Comparison of ENCODE assay signal across 17 cellular contexts in the genomic region with DNA sequence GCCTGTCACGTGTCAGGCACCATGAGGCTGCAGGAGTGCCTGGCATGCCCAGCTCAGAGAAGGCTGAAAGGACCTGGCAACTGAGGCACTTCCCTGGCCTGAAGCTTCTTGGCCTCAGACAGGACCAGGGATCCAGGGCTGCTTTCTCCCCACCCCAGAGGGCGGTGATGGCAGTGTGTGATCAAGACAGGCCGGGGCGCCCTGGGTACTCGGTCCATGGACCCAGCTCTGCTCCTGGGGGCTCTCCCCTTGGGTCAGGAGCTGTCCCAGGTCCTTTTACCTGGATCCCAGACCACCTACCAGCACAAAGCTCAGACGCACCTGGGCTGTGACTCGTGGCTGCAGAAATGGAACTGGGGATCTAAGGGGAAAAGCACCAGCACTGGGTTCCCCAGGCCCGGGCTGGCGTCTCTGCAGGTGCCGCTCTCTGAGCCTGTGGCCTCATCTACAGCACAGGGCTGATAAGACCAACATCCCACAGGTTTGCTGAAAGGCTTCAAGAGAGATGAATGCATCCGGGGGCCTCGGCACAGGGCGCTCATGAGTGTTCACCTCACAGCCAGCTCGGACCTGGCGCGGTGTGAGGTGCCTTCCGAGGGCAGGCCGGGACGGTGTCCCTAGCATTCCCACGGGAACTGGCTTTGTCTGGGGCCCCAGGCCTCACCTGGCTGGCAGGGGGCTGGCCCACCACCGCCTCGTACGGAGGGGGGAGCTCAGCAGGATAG.
"Had no signal": no experiment of that assay in that cellular context is flagged by ENCODE, and none has a peak within 500 bp of the region (broad histone marks: within the 10 kb centered on the region; RNA-seq: fewer than 3 reads in every experiment).

No MANE protein-coding gene starts in this region.

- DNase-seq: activated CD4-positive, alpha-beta T cell treated with anti-CD3 and anti-CD28 coated beads for 36 hours; activated CD4-positive, alpha-beta T cell treated with anti-CD3 and anti-CD28 coated beads, Interleukin-2, amount 50 U/mL, for 48 hours; activated CD8-positive, alpha-beta memory T cell treated with anti-CD3 and anti-CD28 coated beads, Interleukin-2, amount 50 U/mL, for 48 hours; activated naive CD4-positive, alpha-beta T cell treated with Interleukin-2 at 50 U/mL for 16 hours; activated T-cell treated with anti-CD3 and anti-CD28 coated beads, Interleukin-2, amount 50 U/mL, for 4 hours; amygdala; effector CD4-positive, alpha-beta T cell; foreskin keratinocyte; stimulated activated CD4-positive, alpha-beta T cell treated with anti-CD3 and anti-CD28 coated beads, Interleukin-2, amount 100 ng/mL, for 48 hours; stimulated activated CD8-positive, alpha-beta memory T cell treated with anti-CD3 and anti-CD28 coated beads, Interleukin-4, amount 100 ng/mL, for 48 hours; stimulated activated naive CD4-positive, alpha-beta T cell treated with Interleukin-2 at 50 U/mL for 16 hours; T-helper 1 cell had no signal

- H3K4me3 Mint-ChIP-seq: activated CD4-positive, alpha-beta T cell treated with anti-CD3 and anti-CD28 coated beads for 36 hours; activated T-cell treated with anti-CD3 and anti-CD28 coated beads, Interleukin-2, amount 50 U/mL, for 4 hours; dendritic cell treated with granulocyte-macrophage colony-stimulating factor and Interleukin-4, amounts not matched to agents 40 ng/mL and 50 ng/mL, for 4 days; naive thymus-derived CD4-positive, alpha-beta T cell had no signal

- H3K27ac Mint-ChIP-seq: activated CD4-positive, alpha-beta T cell treated with anti-CD3 and anti-CD28 coated beads for 36 hours; activated T-helper 2 cell treated with anti-CD3 and anti-CD28 coated beads, Interferon-gamma antibody, Interleukin-2, Interleukin-4, amounts not matched to agents 10 μg/mL and 5 μg/mL and 100 μg/mL, durations not matched to agents 14 hours and 24 hours and 36 hours; dendritic cell treated with granulocyte-macrophage colony-stimulating factor and Interleukin-4, amounts not matched to agents 40 ng/mL and 50 ng/mL, for 4 days; naive thymus-derived CD4-positive, alpha-beta T cell had no signal

- H3K9me3 Mint-ChIP-seq: activated T-cell treated with anti-CD3 and anti-CD28 coated beads, Interleukin-2, amount 50 U/mL, for 4 hours; activated T-helper 2 cell treated with anti-CD3 and anti-CD28 coated beads, Interferon-gamma antibody, Interleukin-2, Interleukin-4, amounts not matched to agents 10 μg/mL and 5 μg/mL and 100 μg/mL, durations not matched to agents 14 hours and 24 hours and 36 hours; dendritic cell treated with granulocyte-macrophage colony-stimulating factor and Interleukin-4, amounts not matched to agents 40 ng/mL and 50 ng/mL, for 4 days; naive thymus-derived CD4-positive, alpha-beta T cell had no signal

- ATAC-seq: activated CD4-positive, alpha-beta T cell treated with anti-CD3 and anti-CD28 coated beads for 36 hours; activated T-cell treated with anti-CD3 and anti-CD28 coated beads, Interleukin-2, amount 50 U/mL, for 4 hours; foreskin keratinocyte; naive thymus-derived CD4-positive, alpha-beta T cell; psoas muscle; right cardiac atrium had no signal

- H3K36me3 Mint-ChIP-seq: naive thymus-derived CD4-positive, alpha-beta T cell had no signal
